21 cellular contexts compared by ENCODE assay signal in the genomic region with DNA sequence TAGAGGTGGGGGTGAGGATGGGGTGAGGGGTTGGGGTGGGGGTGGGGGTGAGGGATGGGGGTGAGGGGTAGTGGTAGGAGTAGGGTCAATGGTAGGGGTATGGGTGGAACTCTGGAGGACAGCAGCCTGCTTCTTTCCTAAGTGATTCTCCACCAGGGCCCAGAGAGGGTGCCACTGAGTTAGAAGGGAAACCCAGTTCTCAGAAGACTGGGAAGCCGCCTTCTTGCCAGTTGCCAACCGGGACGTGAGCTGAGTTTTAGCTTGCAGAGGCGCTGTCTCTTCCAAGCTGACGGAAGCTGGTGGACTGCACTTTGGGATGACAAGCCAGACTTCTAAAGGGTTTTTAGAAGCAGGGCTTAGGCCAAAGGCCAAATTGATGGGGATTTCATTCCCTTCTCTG.
A peak's percentile ranks its signal among the peaks of the same experiment; 100 is the strongest.
DNase-seq lines count a peak whose midpoint lies in the region; ATAC-seq and TF ChIP-seq lines count a peak whose summit lies in the region.
"Had no signal": no experiment of that assay in that cellular context is flagged by ENCODE, and none has a peak within 500 bp of the region (broad histone marks: within the 10 kb centered on the region; RNA-seq: fewer than 3 reads in every experiment).

No MANE protein-coding gene starts in this region.

- no peak overlapping the region for H3K4ac ChIP-seq in H9 (ENCODE audit: low read depth, low read length)

- H3K27ac Mint-ChIP-seq in H9 = no peak overlapping the region
- H3K27ac Mint-ChIP-seq: activated CD8-positive, alpha-beta T cell treated with anti-CD3 and anti-CD28 coated beads for 36 hours; activated naive CD4-positive, alpha-beta T cell treated with anti-CD3 and anti-CD28 coated beads, Interleukin-2, amount 50 U/mL, for 72 hours; type B pancreatic cell had no signal

- no CpG with 5 or more reads among the region's 5 CpGs for WGBS in H9 (ENCODE audit: extremely low coverage, insufficient read length, low lambda C conversion rate)

- H3K27me3 ChIP-seq in H9 (ENCODE audit: insufficient read depth, low read length) = no peaks in the 10 kb centered on the region

- H2AK5ac ChIP-seq in H9 (ENCODE audit: insufficient read length, low read length) = no peak overlapping the region

- no peak overlapping the region for H3K56ac ChIP-seq in H9 (ENCODE audit: insufficient read length, low read depth, low read length)

- H3K27ac ChIP-seq in H9 (ENCODE audit: insufficient read length, low read depth, low read length) = no peak overlapping the region
- H3K27ac ChIP-seq: skin epidermis had no signal

- H3K18ac ChIP-seq in H9 (ENCODE audit: insufficient read length, low read depth, low read length) = no peak overlapping the region

- no peak overlapping the region for H2BK15ac ChIP-seq in H9 (ENCODE audit: low read depth, low read length)

- no peaks in the 10 kb centered on the region for H3K9me3 ChIP-seq in H9 (ENCODE audit: control insufficient read depth, low read depth, low read length)
- no peaks in the 10 kb centered on the region for H3K9me3 ChIP-seq in mucosa of descending colon

- DNase-seq in H9 = no peak
- DNase-seq in choroid plexus epithelial cell (ENCODE audit: low read depth) = no peak
- no peak for DNase-seq in mucosa of descending colon
- DNase-seq in DMS153 (lab: John Stamatoyannopoulos, UW) = no peak
- DNase-seq in NCI-H510A treated with DMSO at 0.1 percent for 48 hours (lab: John Stamatoyannopoulos, UW) = no peak
- DNase-seq: activated CD8-positive, alpha-beta T cell treated with anti-CD3 and anti-CD28 coated beads for 36 hours; Calu3; cortex of kidney; foreskin melanocyte; mesenchymal stem cell; NCI-H446 treated with DMSO at 0.1 percent for 48 hours; PC-3; stimulated activated CD8-positive, alpha-beta memory T cell treated with anti-CD3 and anti-CD28 coated beads, Interleukin-4, amount 100 ng/mL, for 48 hours; T-helper 2 cell had no signal

- no peak overlapping the region for H3K14ac ChIP-seq in H9 (ENCODE audit: insufficient read depth, low read length)

- H3K4me1 ChIP-seq in H9 (ENCODE audit: insufficient read depth, low read length) (peaks cover 5% of the 10 kb centered on the region; the same call in 1 of the 2 replicates), mucosa of descending colon (ENCODE audit: low read depth) (no peaks in the 10 kb centered on the region)

- H3K4me2 ChIP-seq in H9 (ENCODE audit: insufficient read depth, insufficient read length, low read length) = no peak overlapping the region

- intact Hi-C loops in mucosa of descending colon (cut with DNase I, micrococcal nuclease) = no loop called here

- H3K9ac ChIP-seq in H9 (ENCODE audit: extremely low read depth, insufficient read length, low read length) = no peak overlapping the region

- H3K4me3 ChIP-seq in choroid plexus epithelial cell (ENCODE audit: low read depth, low read length) (no peak overlapping the region), mucosa of descending colon (no peak overlapping the region)
- H3K4me3 ChIP-seq: skin epidermis had no signal

- ATAC-seq in mucosa of descending colon (peak; percentile 29), HG03469 (IDR thresholded peaks at IDR 0.05; ENCODE audit: unreplicated experiment) (no peak)
- ATAC-seq: activated CD8-positive, alpha-beta T cell treated with anti-CD3 and anti-CD28 coated beads for 36 hours; activated naive CD4-positive, alpha-beta T cell treated with anti-CD3 and anti-CD28 coated beads, Interleukin-2, amount 50 U/mL, for 72 hours; esophagus mucosa; naive thymus-derived CD8-positive, alpha-beta T cell; PC-3 had no signal

- H4K8ac ChIP-seq in H9 (replicated peaks; ENCODE audit: insufficient read length, low read depth, low read length) = no peak overlapping the region

- H3K4me1 Mint-ChIP-seq in H9 = peaks cover 33 to 39% of the 10 kb centered on the region in 2 experiments

- no peaks in the 10 kb centered on the region for H4K20me1 ChIP-seq in H9 (ENCODE audit: control insufficient read depth, insufficient read depth, insufficient read length)

- no peaks in the 10 kb centered on the region for H3K23me2 ChIP-seq in H9 (ENCODE audit: insufficient read length, low read depth, low read length, poor library complexity, severe bottlenecking)

- H2BK5ac ChIP-seq in H9 (ENCODE audit: insufficient read length, low read length) = no peak overlapping the region

- no peaks in the 10 kb centered on the region for H3K9me3 Mint-ChIP-seq in H9
- H3K9me3 Mint-ChIP-seq: activated CD8-positive, alpha-beta T cell treated with anti-CD3 and anti-CD28 coated beads for 36 hours; activated naive CD4-positive, alpha-beta T cell treated with anti-CD3 and anti-CD28 coated beads, Interleukin-2, amount 50 U/mL, for 72 hours; naive thymus-derived CD8-positive, alpha-beta T cell; type B pancreatic cell had no signal

- no peak overlapping the region for H3K23ac ChIP-seq in H9 (ENCODE audit: insufficient read length, low read depth, low read length)

- H3K36me3 ChIP-seq in mucosa of descending colon (ENCODE audit: low read depth) = no peaks in the 10 kb centered on the region

- no peak overlapping the region for H4K5ac ChIP-seq in H9 (ENCODE audit: insufficient read length, low read depth, low read length)

- TF ChIP-seq CTCF in GM12872 (IDR thresholded peaks at IDR 0.05; ENCODE audit: insufficient read depth, low read depth, low read length) (0 out of 3 replicates have a peak, but pooled peaks have one; percentile 7), H9 (conservative IDR thresholded peaks at IDR 0.05) (peak; percentile 38; the same call in 2 of the 3 replicates), choroid plexus epithelial cell (conservative IDR thresholded peaks at IDR 0.05; ENCODE audit: low read depth, low read length) (peak; percentile 16), mucosa of descending colon (IDR thresholded peaks at IDR 0.05) (no peak)

- no peaks in the 10 kb centered on the region for H3K36me3 Mint-ChIP-seq in H9 (ENCODE audit: insufficient read depth in 1 of 3, low read depth in 3 of 3)
- H3K36me3 Mint-ChIP-seq: activated naive CD4-positive, alpha-beta T cell treated with anti-CD3 and anti-CD28 coated beads, Interleukin-2, amount 50 U/mL, for 72 hours; naive thymus-derived CD8-positive, alpha-beta T cell; type B pancreatic cell had no signal

- H3K27me3 Mint-ChIP-seq in H9 (ENCODE audit: low read depth) = no peaks in the 10 kb centered on the region
- H3K27me3 Mint-ChIP-seq: activated CD8-positive, alpha-beta T cell treated with anti-CD3 and anti-CD28 coated beads for 36 hours; type B pancreatic cell had no signal

- no peak overlapping the region for H4K91ac ChIP-seq in H9 (ENCODE audit: insufficient read length, low read depth, low read length)

- no peak overlapping the region for H2BK20ac ChIP-seq in H9 (ENCODE audit: low read depth, low read length, poor library complexity, severe bottlenecking)

- H2AFZ ChIP-seq in H9 (ENCODE audit: low read length) = no peak overlapping the region

- H2BK12ac ChIP-seq in H9 (ENCODE audit: insufficient read length, low read depth, low read length) = no peak overlapping the region

- no peaks in the 10 kb centered on the region for H3K79me1 ChIP-seq in H9 (ENCODE audit: insufficient read depth, low read depth, low read length, poor library complexity, severe bottlenecking)

- no peak overlapping the region for H3T11ph ChIP-seq in H9 (ENCODE audit: low read length)

- no peak overlapping the region for H3K4me3 Mint-ChIP-seq in H9
- H3K4me3 Mint-ChIP-seq: activated CD8-positive, alpha-beta T cell treated with anti-CD3 and anti-CD28 coated beads for 36 hours; naive thymus-derived CD8-positive, alpha-beta T cell; type B pancreatic cell had no signal

- H3K79me2 ChIP-seq in H9 (ENCODE audit: insufficient read depth, low read length) = no peaks in the 10 kb centered on the region

- H2BK120ac ChIP-seq in H9 (ENCODE audit: low read depth, low read length, poor library complexity, severe bottlenecking) = no peak overlapping the region
